Comparison of ENCODE assay signal across 31 cellular contexts in the genomic region with DNA sequence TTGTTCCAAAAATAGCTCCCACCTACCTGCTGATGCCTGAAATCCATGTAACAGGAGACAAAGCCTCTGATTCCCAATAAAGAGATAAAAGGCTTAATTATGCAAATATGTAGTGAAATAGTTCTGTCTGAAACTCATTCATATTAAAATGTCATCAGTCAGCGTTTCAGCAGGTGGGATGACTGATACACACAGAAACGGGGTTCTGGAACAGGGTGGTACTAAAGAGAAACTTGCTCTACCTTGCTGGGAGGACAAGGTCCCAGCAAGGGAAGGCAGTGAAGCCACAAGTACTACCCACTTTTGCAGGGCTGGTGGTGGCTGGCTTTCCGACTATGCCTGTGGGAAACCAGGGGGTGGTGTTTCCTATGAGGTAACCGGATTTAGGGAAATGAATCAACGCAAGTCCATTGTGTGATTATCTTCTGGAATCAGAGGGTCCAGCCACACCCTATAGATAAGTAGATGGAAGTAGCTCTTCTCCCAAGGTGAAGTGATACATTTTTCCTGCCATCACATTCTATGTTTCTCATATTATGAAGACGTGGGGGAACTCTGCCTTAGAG.
DNase-seq lines count a peak whose midpoint lies in the region; ATAC-seq and TF ChIP-seq lines count a peak whose summit lies in the region.
"Had no signal": no experiment of that assay in that cellular context is flagged by ENCODE, and none has a peak within 500 bp of the region (broad histone marks: within the 10 kb centered on the region; RNA-seq: fewer than 3 reads in every experiment).

No MANE protein-coding gene starts in this region.

- H3K9me3 Mint-ChIP-seq in activated CD4-positive, alpha-beta T cell treated with anti-CD3 and anti-CD28 coated beads, Interleukin-2, amount 10 ng/mL, durations not matched to agents 24 days and 14 days: peaks cover 18% of the 10 kb centered on the region
- H3K9me3 Mint-ChIP-seq: natural killer cell treated with Interleukin-12 subunit alpha and Interleukin-12 subunit beta and Interleukin-15 and Interleukin-18, amount 100 ng/mL, for 72 hours had no signal

- TF ChIP-seq CTCF in gastrocnemius medialis (IDR thresholded peaks at IDR 0.05 in 4 of 5, conservative IDR thresholded peaks at IDR 0.05 in 1 of 5): no peak

- no peak overlapping the region for H3K4me3 Mint-ChIP-seq in activated CD4-positive, alpha-beta T cell treated with anti-CD3 and anti-CD28 coated beads, Interleukin-2, amount 10 ng/mL, durations not matched to agents 24 days and 14 days
- H3K4me3 Mint-ChIP-seq: activated CD4-positive, alpha-beta memory T cell treated with anti-CD3 and anti-CD28 coated beads, Interleukin-2, amount 10 ng/mL, durations not matched to agents 7 days and 5 days; activated T-helper 1 cell treated with anti-CD3 and anti-CD28 coated beads, Interleukin-12 subunit alpha, Interleukin-12 subunit beta, Interleukin-2, Interleukin-4 antibody, amounts not matched to agents 30 ng/mL and 10 ng/mL and 1 ng/mL, durations not matched to agents 14 hours and 24 hours and 36 hours; CD4-positive, CD25-positive, alpha-beta regulatory T cell; natural killer cell treated with Interleukin-12 subunit alpha and Interleukin-12 subunit beta and Interleukin-15 and Interleukin-18, amount 100 ng/mL, for 72 hours; stimulated activated naive CD8-positive, alpha-beta T cell treated with anti-CD3 and anti-CD28 coated beads, Interleukin-15, amount 100 ng/mL, for 72 hours had no signal

- in situ Hi-C loops in gastrocnemius medialis (cut with MboI; ENCODE audit: low sequenced_read_pairs in 4 of 4): no loop called here

- H3K36me3 Mint-ChIP-seq in activated CD4-positive, alpha-beta T cell treated with anti-CD3 and anti-CD28 coated beads, Interleukin-2, amount 10 ng/mL, durations not matched to agents 24 days and 14 days (ENCODE audit: low read depth): no peaks in the 10 kb centered on the region
- H3K36me3 Mint-ChIP-seq: CD4-positive, CD25-positive, alpha-beta regulatory T cell; natural killer cell treated with Interleukin-12 subunit alpha and Interleukin-12 subunit beta and Interleukin-15 and Interleukin-18, amount 100 ng/mL, for 72 hours had no signal

- H3K4me3 ChIP-seq in right cardiac atrium (ENCODE audit: low read length) (no peak overlapping the region), gastrocnemius medialis (no peak overlapping the region)
- H3K4me3 ChIP-seq: HAP-1, MG63, ovary, Peyer's patch, smooth muscle cell had no signal

- H3K9me3 ChIP-seq in right cardiac atrium (ENCODE audit: control insufficient read depth, low read length): no peaks in the 10 kb centered on the region
- H3K9me3 ChIP-seq in gastrocnemius medialis: no peaks in the 10 kb centered on the region
- H3K9me3 ChIP-seq: HAP-1, ovary, Peyer's patch had no signal

- peaks cover 3% of the 10 kb centered on the region for H3K27me3 Mint-ChIP-seq in activated CD4-positive, alpha-beta T cell treated with anti-CD3 and anti-CD28 coated beads, Interleukin-2, amount 10 ng/mL, durations not matched to agents 24 days and 14 days
- H3K27me3 Mint-ChIP-seq: natural killer cell treated with Interleukin-12 subunit alpha and Interleukin-12 subunit beta and Interleukin-15 and Interleukin-18, amount 100 ng/mL, for 72 hours; stimulated activated naive CD8-positive, alpha-beta T cell treated with anti-CD3 and anti-CD28 coated beads, Interleukin-15, amount 100 ng/mL, for 72 hours had no signal

- TF ChIP-seq POLR2A in gastrocnemius medialis (IDR thresholded peaks at IDR 0.05): no peak

- H3K27me3 ChIP-seq in right cardiac atrium (ENCODE audit: control insufficient read depth, insufficient read depth) (no peaks in the 10 kb centered on the region), gastrocnemius medialis (no peaks in the 10 kb centered on the region)
- H3K27me3 ChIP-seq: MG63, ovary, Peyer's patch had no signal

- peaks cover 2% of the 10 kb centered on the region for H3K4me1 Mint-ChIP-seq in activated CD4-positive, alpha-beta T cell treated with anti-CD3 and anti-CD28 coated beads, Interleukin-2, amount 10 ng/mL, durations not matched to agents 24 days and 14 days
- H3K4me1 Mint-ChIP-seq: activated CD4-positive, alpha-beta memory T cell treated with anti-CD3 and anti-CD28 coated beads, Interleukin-2, amount 10 ng/mL, durations not matched to agents 7 days and 5 days; CD4-positive, CD25-positive, alpha-beta regulatory T cell; stimulated activated naive CD8-positive, alpha-beta T cell treated with anti-CD3 and anti-CD28 coated beads, Interleukin-15, amount 100 ng/mL, for 72 hours had no signal

- peak; percentile 43 to 89 for ATAC-seq in right cardiac atrium
- ATAC-seq in gastrocnemius medialis: peak in 1 of 2 donors; percentile 49
- ATAC-seq: natural killer cell treated with Interleukin-12 subunit alpha and Interleukin-12 subunit beta and Interleukin-15 and Interleukin-18, amount 100 ng/mL, for 72 hours; stimulated activated naive CD8-positive, alpha-beta T cell treated with anti-CD3 and anti-CD28 coated beads, Interleukin-15, amount 100 ng/mL, for 72 hours had no signal

- H3K27ac ChIP-seq in right cardiac atrium (ENCODE audit: low read length) (no peak overlapping the region), gastrocnemius medialis (peak overlapping the region in 3 of 4 donors; percentile 2 to 56 (median 20))
- H3K27ac ChIP-seq: HL-60, KMS-11, ovary, Peyer's patch had no signal

- H3K36me3 ChIP-seq in gastrocnemius medialis: no peaks in the 10 kb centered on the region
- H3K36me3 ChIP-seq: HAP-1, MG63, ovary, Peyer's patch had no signal

- WGBS in right cardiac atrium: 74% methylated on average over 6 of the region's 6 CpGs

- peaks cover 2% of the 10 kb centered on the region for H3K4me1 ChIP-seq in right cardiac atrium (ENCODE audit: control insufficient read depth, insufficient read depth, low read length)
- peaks cover 0 to 5% of the 10 kb centered on the region in 2 donors for H3K4me1 ChIP-seq in gastrocnemius medialis
- H3K4me1 ChIP-seq: Peyer's patch had no signal

- intact Hi-C loops in activated CD4-positive, alpha-beta T cell treated with anti-CD3 and anti-CD28 coated beads, Interleukin-2, amount 10 ng/mL, durations not matched to agents 24 days and 14 days (cut with micrococcal nuclease): no loop called here
- intact Hi-C loops in right cardiac atrium (cut with DNase I) (no loop called here), gastrocnemius medialis (cut with DNase I; ENCODE audit: low total_unique reads) (no loop called here)

- peak overlapping the region; percentile 3 for H3K27ac Mint-ChIP-seq in activated CD4-positive, alpha-beta T cell treated with anti-CD3 and anti-CD28 coated beads, Interleukin-2, amount 10 ng/mL, durations not matched to agents 24 days and 14 days
- H3K27ac Mint-ChIP-seq: activated CD4-positive, alpha-beta memory T cell treated with anti-CD3 and anti-CD28 coated beads, Interleukin-2, amount 10 ng/mL, durations not matched to agents 7 days and 5 days; activated T-helper 1 cell treated with anti-CD3 and anti-CD28 coated beads, Interleukin-12 subunit alpha, Interleukin-12 subunit beta, Interleukin-2, Interleukin-4 antibody, amounts not matched to agents 30 ng/mL and 10 ng/mL and 1 ng/mL, durations not matched to agents 14 hours and 24 hours and 36 hours; CD4-positive, CD25-positive, alpha-beta regulatory T cell; natural killer cell treated with Interleukin-12 subunit alpha and Interleukin-12 subunit beta and Interleukin-15 and Interleukin-18, amount 100 ng/mL, for 72 hours had no signal

- no peak for DNase-seq in activated CD4-positive, alpha-beta T cell treated with anti-CD3 and anti-CD28 coated beads, Interleukin-2, amount 10 ng/mL, durations not matched to agents 24 days and 14 days
- no peak for DNase-seq in activated CD4-positive, alpha-beta T cell treated with anti-CD3 and anti-CD28 coated beads for 4 hours
- DNase-seq in NCI-H526 treated with DMSO at 0.1 percent for 48 hours (lab: John Stamatoyannopoulos, UW) (peak; percentile 87), right cardiac atrium (peak in 1 of 3 donors; percentile 22), gastrocnemius medialis (no peak), mesenteric fat pad (ENCODE audit: low spot score) (no peak), NCI-H1417 (lab: John Stamatoyannopoulos, UW) (no peak), HK-2 (ENCODE audit: unreplicated experiment) (no peak)
- DNase-seq: activated CD4-positive, alpha-beta memory T cell treated with anti-CD3 and anti-CD28 coated beads, Interleukin-2, amount 10 ng/mL, durations not matched to agents 7 days and 5 days; activated CD4-positive, CD25-positive, alpha-beta regulatory T cell treated with anti-CD3 and anti-CD28 coated beads, Interleukin-2, amount 50 U/mL, for 72 hours; activated CD8-positive, alpha-beta memory T cell treated with anti-CD3 and anti-CD28 coated beads, Interleukin-2, amount 50 U/mL, for 4 hours; activated naive CD4-positive, alpha-beta T cell treated with Interleukin-2 at 50 U/mL for 16 hours; CD4-positive, CD25-positive, alpha-beta regulatory T cell; DND-41; glutamatergic neuron; kidney; mammary epithelial cell; MG63; NCI-H1105; NCI-H187 treated with DMSO at 0.1 percent for 48 hours; ovary; Peyer's patch; SIG-M5; stimulated activated CD4-positive, alpha-beta T cell treated with anti-CD3 and anti-CD28 coated beads, Interleukin-1b, Interleukin-23, amount 100 ng/mL, for 48 hours; stimulated activated naive CD8-positive, alpha-beta T cell treated with anti-CD3 and anti-CD28 coated beads, Interleukin-15, amount 100 ng/mL, for 72 hours had no signal
